Comparison of ENCODE assay signal across 19 cellular contexts in the genomic region with DNA sequence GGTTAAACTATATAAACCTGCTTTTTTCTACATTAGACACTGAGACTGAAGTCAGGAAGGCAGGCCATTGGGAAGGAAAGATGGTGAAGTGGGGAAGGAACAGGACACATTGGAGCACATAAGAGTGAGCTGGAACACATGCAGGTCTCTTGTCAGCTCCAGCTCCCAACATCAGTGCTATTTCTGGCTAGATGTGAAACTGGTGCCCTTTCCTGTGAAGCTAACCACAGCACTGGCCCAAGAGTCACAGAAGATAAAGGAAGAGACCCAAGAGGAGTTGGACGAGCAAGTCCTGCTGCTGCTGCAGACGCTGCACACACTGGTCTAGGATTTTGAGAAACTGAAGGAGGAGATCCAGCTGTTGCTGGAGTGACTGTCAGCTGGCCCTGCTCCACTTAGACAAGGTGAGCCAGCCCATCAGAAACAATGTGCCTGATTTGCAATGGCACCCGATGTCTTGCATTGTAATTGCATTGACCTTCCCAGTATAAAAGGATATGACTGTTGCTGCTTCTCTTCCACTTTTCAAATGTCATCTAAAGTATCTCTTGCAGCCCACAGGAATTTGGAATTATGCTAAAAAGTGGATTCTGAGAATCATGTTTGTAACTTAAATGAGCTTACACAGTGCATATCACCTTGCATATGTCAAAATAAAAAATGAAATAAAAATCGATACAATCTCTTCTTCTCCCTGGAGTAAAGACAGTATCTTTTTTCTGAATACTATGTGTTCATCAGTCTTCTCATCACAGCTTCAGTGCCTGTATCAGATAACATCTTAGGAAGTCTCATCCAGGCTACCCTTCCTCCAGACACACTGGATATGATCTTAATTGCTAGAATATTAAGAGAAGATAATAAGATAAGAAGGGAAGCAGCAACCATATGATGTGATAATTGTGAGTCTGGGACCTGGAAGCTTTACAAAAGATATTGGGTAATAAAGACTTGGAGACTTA.
"Had no signal": no experiment of that assay in that cellular context is flagged by ENCODE, and none has a peak within 500 bp of the region (broad histone marks: within the 10 kb centered on the region; RNA-seq: fewer than 3 reads in every experiment).

No MANE protein-coding gene starts in this region.

- H3K27ac ChIP-seq: coronary artery, esophagus squamous epithelium, pancreas, tibial artery, uterus had no signal

- ATAC-seq: activated CD8-positive, alpha-beta T cell treated with anti-CD3 and anti-CD28 coated beads for 36 hours; activated T-cell treated with anti-CD3 and anti-CD28 coated beads, Interleukin-2, amount 50 U/mL, for 72 hours; naive thymus-derived CD4-positive, alpha-beta T cell; pancreas; stimulated activated memory B cell treated with anti-CD40 and anti-IgM and Interleukin-4, amounts not matched to agents 10 μg/mL and 1 μg/mL and 100 μg/mL, for 72 hours; WTC11 had no signal

- H3K36me3 ChIP-seq: esophagus squamous epithelium, pancreas, tibial artery, uterus had no signal

- H3K4me1 ChIP-seq: tibial artery, uterus had no signal

- H3K9me3 ChIP-seq: esophagus squamous epithelium, pancreas, tibial artery, uterus had no signal

- H3K27me3 ChIP-seq: esophagus squamous epithelium, pancreas, tibial artery, uterus had no signal

- H3K4me3 ChIP-seq: coronary artery, esophagus squamous epithelium, lung, pancreas, tibial artery, uterus had no signal

- DNase-seq: activated CD4-positive, alpha-beta T cell treated with anti-CD3 and anti-CD28 coated beads for 4 hours; activated CD8-positive, alpha-beta memory T cell treated with anti-CD3 and anti-CD28 coated beads, Interleukin-2, amount 50 U/mL, for 48 hours; activated CD8-positive, alpha-beta T cell treated with anti-CD3 and anti-CD28 coated beads for 36 hours; activated gamma-delta T cell treated with Interleukin-2 at 50 U/mL for 16 hours; activated T-cell treated with anti-CD3 and anti-CD28 coated beads, Interleukin-2, amount 50 U/mL, for 72 hours; amniotic stem cell; caudate nucleus; esophagus squamous epithelium; naive thymus-derived CD4-positive, alpha-beta T cell; pancreas; stimulated activated CD4-positive, alpha-beta T cell treated with anti-CD3 and anti-CD28 coated beads, Interleukin-2, amount 100 ng/mL, for 48 hours; T-helper 1 cell; T1000; tibial artery; uterus had no signal
